In genomic region chr21:41419921-41420862, GRCh38 we compare ENCODE assay signal across 8 cellular contexts. TPM values are rescaled to one million over a fixed set of nuclear protein-coding genes. Genes with fewer than 3 reads are reported as not detected.
DNase-seq lines count a peak whose midpoint lies in the region; ATAC-seq and TF ChIP-seq lines count a peak whose summit lies in the region.

No MANE protein-coding gene starts in this region.

- 6 to 22% methylated on average over 18 to 53 of the region's 54 CpGs for WGBS in thyroid gland, 2 donors

- TF ChIP-seq POLR2A in thyroid gland (IDR thresholded peaks at IDR 0.05) = peak in 1 of 2 donors; percentile 50

- H3K4me3 ChIP-seq in SJSA1 = peak overlapping the region; percentile 50
- peak overlapping the region; percentile 71 to 73 for H3K4me3 ChIP-seq in neutrophil (ENCODE audit: low read depth in 1 of 2, low read length in 1 of 2)
- H3K4me3 ChIP-seq in thyroid gland (replicated peaks in 1 of 3) = peak overlapping the region in 2 of 3 donors; percentile 44 to 78

- H3K27me3 ChIP-seq in SJSA1 (replicated peaks) (no peaks in the 10 kb centered on the region; the same call in 1 of the 2 replicates), neutrophil (no peaks in the 10 kb centered on the region), thyroid gland (no peaks in the 10 kb centered on the region)

- peak; percentile 60 for DNase-seq in HuH-7.5 (ENCODE audit: low spot score)
- DNase-seq in SJSA1 (ENCODE audit: low read depth in 1 of 2, low spot score in 2 of 2) = peak; percentile 86 to 87
- peak; percentile 38 to 63 for DNase-seq in activated naive CD4-positive, alpha-beta T cell treated with anti-CD3 and anti-CD28 coated beads, Interleukin-2, amount 50 U/mL, for 72 hours (ENCODE audit: low spot score in 2 of 2)
- DNase-seq in glomerular endothelial cell (ENCODE audit: extremely low read depth, low read depth, low spot score) = peak; percentile 60
- DNase-seq in thyroid gland = peak; percentile 83 to 87

- intact Hi-C loops in thyroid gland (cut with DNase I) = no loop called here

- H3K27ac ChIP-seq in C4-2B = peak overlapping the region; percentile 77
- peak overlapping the region; percentile 67 for H3K27ac ChIP-seq in SJSA1
- H3K27ac ChIP-seq in neutrophil = peak overlapping the region; percentile 76
- H3K27ac ChIP-seq in thyroid gland = peak overlapping the region; percentile 92 to 98 (median 97)

- H3K9me3 ChIP-seq in SJSA1 (replicated peaks) = no peaks in the 10 kb centered on the region
- no peaks in the 10 kb centered on the region for H3K9me3 ChIP-seq in neutrophil
- H3K9me3 ChIP-seq in thyroid gland = no peaks in the 10 kb centered on the region

- peak; percentile 74 for ATAC-seq in GM19452 (IDR thresholded peaks at IDR 0.05; ENCODE audit: unreplicated experiment)
- peak; percentile 80 to 82 for ATAC-seq in activated naive CD4-positive, alpha-beta T cell treated with anti-CD3 and anti-CD28 coated beads, Interleukin-2, amount 50 U/mL, for 72 hours

- no peaks in the 10 kb centered on the region for H3K36me3 ChIP-seq in SJSA1
- H3K36me3 ChIP-seq in neutrophil = no peaks in the 10 kb centered on the region
- no peaks in the 10 kb centered on the region for H3K36me3 ChIP-seq in thyroid gland

- H3K27ac Mint-ChIP-seq in activated naive CD4-positive, alpha-beta T cell treated with anti-CD3 and anti-CD28 coated beads, Interleukin-2, amount 50 U/mL, for 72 hours = peak overlapping the region; percentile 87 to 97

- peaks cover 4 to 13% of the 10 kb centered on the region in 2 donors for H3K9me3 Mint-ChIP-seq in activated naive CD4-positive, alpha-beta T cell treated with anti-CD3 and anti-CD28 coated beads, Interleukin-2, amount 50 U/mL, for 72 hours

- H3K4me1 ChIP-seq in SJSA1 (replicated peaks) (peaks cover 9% of the 10 kb centered on the region), neutrophil (ENCODE audit: control insufficient read depth in 1 of 2, insufficient read depth in 1 of 2, low read depth in 1 of 2, low read length in 1 of 2) (peaks cover 33 to 34% of the 10 kb centered on the region in 2 experiments), thyroid gland (peaks cover 7 to 15% of the 10 kb centered on the region in 2 donors)

- H3K36me3 Mint-ChIP-seq in activated naive CD4-positive, alpha-beta T cell treated with anti-CD3 and anti-CD28 coated beads, Interleukin-2, amount 50 U/mL, for 72 hours = peaks cover 0 to 10% of the 10 kb centered on the region in 2 donors

- TF ChIP-seq CTCF in C4-2B (conservative IDR thresholded peaks at IDR 0.05) = no peak
- no peak for TF ChIP-seq CTCF in neutrophil (IDR thresholded peaks at IDR 0.05)
- no peak for TF ChIP-seq CTCF in thyroid gland (IDR thresholded peaks at IDR 0.05)

RNA-seq across cellular contexts. Expression of gene MX1, which starts 5.8 kb away (rescaled TPM):
- total RNA-seq in SJSA1 (2014; rRNA removed; shearing (Covaris generic)) = 6.6 and 9.1 TPM in 2 replicates
- total RNA-seq in activated naive CD4-positive, alpha-beta T cell treated with anti-CD3 and anti-CD28 coated beads, Interleukin-2, amount 50 U/mL, for 72 hours = 100 to 1,000 TPM in 1 of 2 donors, 10 to 100 TPM in 1; 18.0 to 365 TPM
- total RNA-seq in glomerular endothelial cell (18.4 and 141 TPM in 2 replicates), thyroid gland (10 to 100 TPM; 35.4 to 62.6 (median 51.5) TPM)

RNA-seq across cellular contexts. Expression of gene MX2, which starts 58.4 kb away (rescaled TPM):
- not detected in 2 replicates for total RNA-seq in SJSA1 (2014; rRNA removed; shearing (Covaris generic))
- 10 to 100 TPM in 1 of 2 donors, 1 to 10 TPM in 1; 3.6 to 79.4 TPM for total RNA-seq in activated naive CD4-positive, alpha-beta T cell treated with anti-CD3 and anti-CD28 coated beads, Interleukin-2, amount 50 U/mL, for 72 hours
- 1.0 and 12.4 TPM in 2 replicates for total RNA-seq in glomerular endothelial cell
- 10 to 100 TPM in 1 of 4 donors, 1 to 10 TPM in 3; 3.0 to 19.8 (median 7.1) TPM for total RNA-seq in thyroid gland

Comparison
In these comparisons a context has a peak if more than half of its experiments do, and no peak if none do; other contexts are left out.
1. Peak in every context shown above with its lines: DNase-seq, ATAC-seq, H3K4me3 ChIP-seq and H3K27ac ChIP-seq.